Comparison of ENCODE assay signal across 1 cellular context in the genomic region with DNA sequence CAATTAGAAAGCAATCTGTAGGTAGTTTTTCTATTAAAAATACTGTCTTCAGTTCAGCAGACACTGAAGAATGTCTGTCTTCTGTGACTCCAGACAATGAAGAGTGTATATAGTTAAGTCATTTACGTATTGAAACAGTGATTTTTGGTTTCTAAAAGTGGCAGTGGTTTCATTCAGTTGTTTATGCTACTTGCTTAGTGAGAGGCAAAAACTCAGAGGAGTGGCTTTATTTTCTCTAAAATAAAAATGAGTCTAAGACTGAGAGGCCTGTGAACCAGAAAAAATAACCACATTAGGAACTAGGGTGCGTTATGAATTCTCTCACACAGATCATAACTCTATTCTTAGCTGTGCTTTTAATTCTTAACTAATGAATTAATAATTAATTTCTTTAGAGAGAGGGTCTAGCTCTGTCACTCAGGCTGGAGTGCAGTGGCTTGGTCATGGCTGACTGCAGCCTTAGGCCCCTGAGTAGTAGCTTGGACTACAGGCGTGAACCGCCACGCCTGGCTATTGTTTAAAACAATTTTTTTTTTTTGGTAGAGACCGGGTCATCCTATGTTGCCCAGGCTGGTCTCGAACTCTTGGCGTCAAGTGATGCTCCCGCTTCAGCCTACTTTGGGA.
TF ChIP-seq lines count a peak whose summit lies in the region.

No MANE protein-coding gene starts in this region.

TF ChIP-seq in GM12878, 131 proteins besides CTCF, POLR2A, EP300 and RAD21 (continued from another document):
- TF ChIP-seq JUNB (IDR thresholded peaks at IDR 0.05) = peak; percentile 40; the same call in 1 of the 2 replicates
- TF ChIP-seq, protein P1, sequence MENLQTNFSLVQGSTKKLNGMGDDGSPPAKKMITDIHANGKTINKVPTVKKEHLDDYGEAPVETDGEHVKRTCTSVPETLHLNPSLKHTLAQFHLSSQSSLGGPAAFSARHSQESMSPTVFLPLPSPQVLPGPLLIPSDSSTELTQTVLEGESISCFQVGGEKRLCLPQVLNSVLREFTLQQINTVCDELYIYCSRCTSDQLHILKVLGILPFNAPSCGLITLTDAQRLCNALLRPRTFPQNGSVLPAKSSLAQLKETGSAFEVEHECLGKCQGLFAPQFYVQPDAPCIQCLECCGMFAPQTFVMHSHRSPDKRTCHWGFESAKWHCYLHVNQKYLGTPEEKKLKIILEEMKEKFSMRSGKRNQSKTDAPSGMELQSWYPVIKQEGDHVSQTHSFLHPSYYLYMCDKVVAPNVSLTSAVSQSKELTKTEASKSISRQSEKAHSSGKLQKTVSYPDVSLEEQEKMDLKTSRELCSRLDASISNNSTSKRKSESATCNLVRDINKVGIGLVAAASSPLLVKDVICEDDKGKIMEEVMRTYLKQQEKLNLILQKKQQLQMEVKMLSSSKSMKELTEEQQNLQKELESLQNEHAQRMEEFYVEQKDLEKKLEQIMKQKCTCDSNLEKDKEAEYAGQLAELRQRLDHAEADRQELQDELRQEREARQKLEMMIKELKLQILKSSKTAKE (IDR thresholded peaks at IDR 0.05; ENCODE audit: low read depth, poor library complexity, severe bottlenecking) = peak; percentile 20
- peak; percentile 89 for TF ChIP-seq RUNX3 (IDR thresholded peaks at IDR 0.05; ENCODE audit: low read length)
- no peak for TF ChIP-seq CBFB (IDR thresholded peaks at IDR 0.05; ENCODE audit: low read depth)
- TF ChIP-seq, protein P2, sequence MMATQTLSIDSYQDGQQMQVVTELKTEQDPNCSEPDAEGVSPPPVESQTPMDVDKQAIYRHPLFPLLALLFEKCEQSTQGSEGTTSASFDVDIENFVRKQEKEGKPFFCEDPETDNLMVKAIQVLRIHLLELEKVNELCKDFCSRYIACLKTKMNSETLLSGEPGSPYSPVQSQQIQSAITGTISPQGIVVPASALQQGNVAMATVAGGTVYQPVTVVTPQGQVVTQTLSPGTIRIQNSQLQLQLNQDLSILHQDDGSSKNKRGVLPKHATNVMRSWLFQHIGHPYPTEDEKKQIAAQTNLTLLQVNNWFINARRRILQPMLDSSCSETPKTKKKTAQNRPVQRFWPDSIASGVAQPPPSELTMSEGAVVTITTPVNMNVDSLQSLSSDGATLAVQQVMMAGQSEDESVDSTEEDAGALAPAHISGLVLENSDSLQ (IDR thresholded peaks at IDR 0.05) = peak; percentile 48; the same call in 1 of the 2 replicates
- TF ChIP-seq, protein P3, sequence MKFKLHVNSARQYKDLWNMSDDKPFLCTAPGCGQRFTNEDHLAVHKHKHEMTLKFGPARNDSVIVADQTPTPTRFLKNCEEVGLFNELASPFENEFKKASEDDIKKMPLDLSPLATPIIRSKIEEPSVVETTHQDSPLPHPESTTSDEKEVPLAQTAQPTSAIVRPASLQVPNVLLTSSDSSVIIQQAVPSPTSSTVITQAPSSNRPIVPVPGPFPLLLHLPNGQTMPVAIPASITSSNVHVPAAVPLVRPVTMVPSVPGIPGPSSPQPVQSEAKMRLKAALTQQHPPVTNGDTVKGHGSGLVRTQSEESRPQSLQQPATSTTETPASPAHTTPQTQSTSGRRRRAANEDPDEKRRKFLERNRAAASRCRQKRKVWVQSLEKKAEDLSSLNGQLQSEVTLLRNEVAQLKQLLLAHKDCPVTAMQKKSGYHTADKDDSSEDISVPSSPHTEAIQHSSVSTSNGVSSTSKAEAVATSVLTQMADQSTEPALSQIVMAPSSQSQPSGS (IDR thresholded peaks at IDR 0.05; ENCODE audit: low read length) = peak; percentile 69; the same call in 1 of the 2 replicates
- peak; percentile 76; the same call in 1 of the 2 replicates for TF ChIP-seq NFIC (IDR thresholded peaks at IDR 0.05; ENCODE audit: low read depth, low read length)
- TF ChIP-seq MEF2B (IDR thresholded peaks at IDR 0.05; ENCODE audit: partially characterized antibody, poor library complexity, severe bottlenecking) = peak; percentile 38
- peak; percentile 77; the same call in 1 of the 2 replicates for TF ChIP-seq MEF2A (IDR thresholded peaks at IDR 0.05; ENCODE audit: insufficient read depth, low read depth, low read length)
TF ChIP-seq in GM12878: peak in this region for 9.
